ENCODE assay signal across 12 cellular contexts in the genomic region with DNA sequence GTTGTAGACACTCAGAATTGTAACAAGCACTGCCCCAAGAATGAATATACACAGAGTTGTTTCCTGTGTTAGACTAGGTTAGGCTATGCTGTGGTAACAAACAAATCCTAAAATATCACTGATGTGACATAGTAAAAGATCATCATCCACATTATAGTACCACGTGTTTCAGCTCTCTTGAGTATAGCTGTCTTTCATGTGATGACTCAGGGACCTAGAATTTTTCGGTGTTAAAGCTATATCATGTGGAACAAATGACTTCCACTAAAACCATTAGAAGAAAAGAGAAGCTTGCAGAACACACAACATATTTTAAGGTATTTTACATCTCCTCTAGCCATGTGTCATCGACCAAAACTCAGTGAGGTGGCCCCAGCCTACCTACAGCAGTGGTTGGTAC.
DNase-seq lines count a peak whose midpoint lies in the region; ATAC-seq and TF ChIP-seq lines count a peak whose summit lies in the region.
"Had no signal": no experiment of that assay in that cellular context is flagged by ENCODE, and none has a peak within 500 bp of the region (broad histone marks: within the 10 kb centered on the region; RNA-seq: fewer than 3 reads in every experiment).

No MANE protein-coding gene starts in this region.

- H3K9ac ChIP-seq in fibroblast of lung (ENCODE audit: insufficient read depth, low read length) = no peak overlapping the region

- no peak overlapping the region for H3K4me2 ChIP-seq in fibroblast of lung (ENCODE audit: extremely low read depth, insufficient read depth, low read length)

- H2AFZ ChIP-seq in fibroblast of lung (ENCODE audit: low read length) = no peak overlapping the region

- no peaks in the 10 kb centered on the region for H3K36me3 ChIP-seq in fibroblast of lung (ENCODE audit: control insufficient read depth, insufficient read depth, low read length)

- peak; percentile 64 for ATAC-seq in GM21576 (IDR thresholded peaks at IDR 0.05; ENCODE audit: unreplicated experiment)
- ATAC-seq in HG03520 (IDR thresholded peaks at IDR 0.05; ENCODE audit: unreplicated experiment) = peak; percentile 67
- ATAC-seq in esophagus mucosa = no peak
- ATAC-seq in GM18498 (IDR thresholded peaks at IDR 0.05; ENCODE audit: unreplicated experiment) = no peak
- no peak for ATAC-seq in HG03025 (IDR thresholded peaks at IDR 0.05; ENCODE audit: low FRiP score, unreplicated experiment)
- ATAC-seq: sciatic nerve had no signal

- no peaks in the 10 kb centered on the region for H3K27me3 ChIP-seq in fibroblast of lung (ENCODE audit: control insufficient read depth, insufficient read depth, low read length)

- DNase-seq in ELR (ENCODE audit: low read depth) (peak; percentile 59), fibroblast of lung (ENCODE audit: low read depth in 2 of 2) (peak; percentile 23 to 76), NCI-H1105 (lab: John Stamatoyannopoulos, UW) (no peak)
- DNase-seq: activated naive CD4-positive, alpha-beta T cell treated with Interleukin-2 at 50 U/mL for 16 hours; CD4-positive, alpha-beta T cell; NCI-H2029 had no signal

- no peaks in the 10 kb centered on the region for H3K79me2 ChIP-seq in fibroblast of lung (ENCODE audit: control insufficient read depth, insufficient read depth, low read length)

- TF ChIP-seq CTCF in fibroblast of lung (conservative IDR thresholded peaks at IDR 0.05 in 1 of 2, IDR thresholded peaks at IDR 0.05 in 1 of 2; ENCODE audit: low read depth in 1 of 2, low read length in 2 of 2) = no peak

- H4K20me1 ChIP-seq in fibroblast of lung (ENCODE audit: control insufficient read depth, extremely low read depth, insufficient read depth, low read length) = no peaks in the 10 kb centered on the region

- no peaks in the 10 kb centered on the region for H3K4me1 ChIP-seq in fibroblast of lung (ENCODE audit: control insufficient read depth, extremely low read depth, insufficient read depth, low read length)

- H3K4me3 ChIP-seq in fibroblast of lung (replicated peaks in 1 of 4; ENCODE audit: control extremely low read depth in 1 of 4, insufficient read depth in 1 of 4, low read depth in 3 of 4, low read length in 4 of 4) = no peak overlapping the region

- no peaks in the 10 kb centered on the region for H3K9me3 ChIP-seq in fibroblast of lung (ENCODE audit: control insufficient read depth, insufficient read depth, low read depth, low read length)

- no peak overlapping the region for H3K27ac ChIP-seq in fibroblast of lung (ENCODE audit: insufficient read depth, low read length)

Comparison
In these comparisons a context has a peak if more than half of its experiments do, and no peak if none do; other contexts are left out.
1. ATAC-seq: peak in GM21576 (single experiment) and HG03520 (single experiment); none in esophagus mucosa (single experiment), GM18498 (single experiment) and HG03025 (single experiment).